8 cellular contexts compared by ENCODE assay signal in genomic region chr2:26757873-26758789, GRCh38. TPM values are rescaled to one million over a fixed set of nuclear protein-coding genes. Genes with fewer than 3 reads are reported as not detected.
A peak's percentile ranks its signal among the peaks of the same experiment; 100 is the strongest.
DNase-seq lines count a peak whose midpoint lies in the region; ATAC-seq and TF ChIP-seq lines count a peak whose summit lies in the region.

No MANE protein-coding gene starts in this region.

- DNase-seq in GM12864 (ENCODE audit: low read depth): peak; percentile 40
- peak; percentile 98 for DNase-seq in amniotic epithelial cell (ENCODE audit: low read depth)
- DNase-seq in iris pigment epithelial cell (ENCODE audit: low read depth): peak; percentile 99
- DNase-seq in type B pancreatic cell (ENCODE audit: extremely low spot score, unreplicated experiment): no peak
- DNase-seq in NOMO-1 (lab: John Stamatoyannopoulos, UW; ENCODE audit: unreplicated experiment in 2 of 2): no peak
- no peak for DNase-seq in stimulated activated CD4-positive, alpha-beta T cell treated with anti-CD3 and anti-CD28 coated beads, Interleukin-4, amount 100 ng/mL, for 24 hours

- TF ChIP-seq CTCF in GM12864 (IDR thresholded peaks at IDR 0.05; ENCODE audit: low read depth, low read length, missing control alignments) (no peak), type B pancreatic cell (conservative IDR thresholded peaks at IDR 0.05) (no peak)

- H3K9me3 Mint-ChIP-seq in type B pancreatic cell: no peaks in the 10 kb centered on the region

- no peaks in the 10 kb centered on the region for H3K36me3 Mint-ChIP-seq in type B pancreatic cell

- H3K27ac Mint-ChIP-seq in type B pancreatic cell: peak overlapping the region; percentile 94

- no peaks in the 10 kb centered on the region for H3K27me3 Mint-ChIP-seq in type B pancreatic cell

- peak; percentile 52 for ATAC-seq in HG03442 (IDR thresholded peaks at IDR 0.05; ENCODE audit: unreplicated experiment)
- no peak for ATAC-seq in GM18505 (IDR thresholded peaks at IDR 0.05; ENCODE audit: unreplicated experiment)

- H3K4me3 Mint-ChIP-seq in type B pancreatic cell: peak overlapping the region; percentile 40

- no peak overlapping the region for H3K4me3 ChIP-seq in GM12864 (ENCODE audit: low read depth, low read length)

- peaks cover 11% of the 10 kb centered on the region for H3K4me1 Mint-ChIP-seq in type B pancreatic cell (ENCODE audit: unreplicated experiment)

- no peak for TF ChIP-seq POLR2A in GM18505 (IDR thresholded peaks at IDR 0.05; ENCODE audit: borderline replicate concordance, extremely low read depth, insufficient read depth, insufficient read length)

RNA-seq across cellular contexts. Expression of gene SLC35F6, which starts 6.0 kb away (rescaled TPM):
- total RNA-seq in type B pancreatic cell (ENCODE audit: low replicate concordance): 28.5 and 31.6 TPM in 2 replicates

RNA-seq across cellular contexts. Expression of gene CENPA, which starts 27.7 kb away (rescaled TPM):
- total RNA-seq in type B pancreatic cell (ENCODE audit: low replicate concordance): 9.0 and 24.7 TPM in 2 replicates

Comparison
In these comparisons a context has a peak if more than half of its experiments do, and no peak if none do; other contexts are left out.
1. DNase-seq: peak in GM12864 (single experiment), amniotic epithelial cell (single experiment) and iris pigment epithelial cell (single experiment); none in type B pancreatic cell (single experiment), NOMO-1 (0 of 2) and stimulated activated CD4-positive, alpha-beta T cell treated with anti-CD3 and anti-CD28 coated beads, Interleukin-4, amount 100 ng/mL, for 24 hours (single experiment).